8 cellular contexts compared by ENCODE assay signal in genomic region chr2:24382363-24383021, GRCh38. TPM values are rescaled to one million over a fixed set of nuclear protein-coding genes. Genes with fewer than 3 reads are reported as not detected.
A peak's percentile ranks its signal among the peaks of the same experiment; 100 is the strongest.
DNase-seq lines count a peak whose midpoint lies in the region; ATAC-seq and TF ChIP-seq lines count a peak whose summit lies in the region.

No MANE protein-coding gene starts in this region.

- H3K27me3 ChIP-seq in HAP-1 (ENCODE audit: low read depth) = no peaks in the 10 kb centered on the region
- no peaks in the 10 kb centered on the region for H3K27me3 ChIP-seq in left lung

- DNase-seq in COR-L47 (lab: John Stamatoyannopoulos, UW) (peak; percentile 65), HAP-1 (ENCODE audit: low spot score in 2 of 2) (peak; percentile 69 to 77), NCI-H2227 (lab: John Stamatoyannopoulos, UW; ENCODE audit: unreplicated experiment) (peak; percentile 82), cerebellar cortex (ENCODE audit: low spot score) (peak; percentile 73), left lung (peak in 1 of 2 donors; percentile 58)
- peak; percentile 40 for DNase-seq in activated CD4-positive, CD25-positive, alpha-beta regulatory T cell treated with anti-CD3 and anti-CD28 coated beads, Interleukin-2, amount 50 U/mL, for 16 hours (ENCODE audit: low read depth, low spot score)
- DNase-seq in stimulated activated CD4-positive, alpha-beta T cell treated with anti-CD3 and anti-CD28 coated beads, Interleukin-4, amount 100 ng/mL, for 4 hours = peak; percentile 36 to 43

- H3K4me3 ChIP-seq in HAP-1 (no peak overlapping the region), left lung (no peak overlapping the region)

- H3K36me3 ChIP-seq in HAP-1 (replicated peaks) (no peaks in the 10 kb centered on the region), left lung (no peaks in the 10 kb centered on the region)

- H3K27ac ChIP-seq in left lung = peak overlapping the region; percentile 18 to 56

- TF ChIP-seq CTCF in left lung (IDR thresholded peaks at IDR 0.05) = peak; percentile 74 to 81

- intact Hi-C loops in left lung (cut with DNase I) = no loop called here

- in situ Hi-C loops in HAP-1 (cut with MboI; ENCODE audit: low sequenced_read_pairs) = no loop called here

- no peaks in the 10 kb centered on the region for H3K4me1 ChIP-seq in HAP-1
- no peaks in the 10 kb centered on the region for H3K4me1 ChIP-seq in left lung

- H3K9me3 ChIP-seq in HAP-1 (no peaks in the 10 kb centered on the region), left lung (no peaks in the 10 kb centered on the region)

- ATAC-seq in left lung (peak; percentile 95), HG02642 (IDR thresholded peaks at IDR 0.05; ENCODE audit: poor library complexity, unreplicated experiment) (no peak)

RNA-seq across cellular contexts. Expression of gene ITSN2, which starts 22.2 kb away (rescaled TPM):
- 10 to 100 TPM; 80.5 to 85.6 TPM for total RNA-seq in left lung
